Comparison of ENCODE assay signal across 9 cellular contexts in genomic region chr3:146747928-146748327, GRCh38.
DNase-seq lines count a peak whose midpoint lies in the region; ATAC-seq, FAIRE-seq and TF ChIP-seq lines count a peak whose summit lies in the region.
"Had no signal": no experiment of that assay in that cellular context is flagged by ENCODE, and none has a peak within 500 bp of the region (broad histone marks: within the 10 kb centered on the region; RNA-seq: fewer than 3 reads in every experiment).

No MANE protein-coding gene starts in this region.

- no peaks in the 10 kb centered on the region for H3K4me1 ChIP-seq in HCT116 (ENCODE audit: control insufficient read depth in 1 of 2, insufficient read depth in 2 of 2, low read length in 2 of 2)
- no peaks in the 10 kb centered on the region for H3K4me1 ChIP-seq in ascending aorta
- no peaks in the 10 kb centered on the region for H3K4me1 ChIP-seq in kidney (ENCODE audit: control insufficient read depth in 1 of 2, insufficient read depth in 1 of 2, low read depth in 1 of 2, low read length in 2 of 2)

- H3K27me3 ChIP-seq in HCT116 (ENCODE audit: insufficient read depth, low read length), result no peaks in the 10 kb centered on the region
- H3K27me3 ChIP-seq in ascending aorta, result no peaks in the 10 kb centered on the region

- no peak overlapping the region for H3K9ac ChIP-seq in HCT116 (ENCODE audit: low read length)
- no peak overlapping the region for H3K9ac ChIP-seq in kidney (ENCODE audit: low read length in 2 of 2)

- H3K36me3 ChIP-seq in HCT116 (ENCODE audit: control insufficient read depth in 1 of 2, insufficient read depth in 2 of 2, low read length in 2 of 2) (no peaks in the 10 kb centered on the region), ascending aorta (no peaks in the 10 kb centered on the region), kidney (ENCODE audit: control insufficient read depth in 1 of 2, insufficient read depth in 2 of 2, low read length in 2 of 2) (no peaks in the 10 kb centered on the region)

- RAD21 ChIA-PET in HCT116 (lab: Charles Lee; ENCODE audit: low non-redundant PET in 1 of 2, low total read pairs in 2 of 2, uncharacterized antibody in 2 of 2, unreplicated experiment in 2 of 2), result no interaction called here

- H3K27ac ChIP-seq in HCT116 (ENCODE audit: low read depth, low read length) (no peak overlapping the region), ascending aorta (no peak overlapping the region), kidney (ENCODE audit: low read depth in 2 of 2, low read length in 2 of 2) (no peak overlapping the region)

- CTCF ChIA-PET in HCT116 (lab: Charles Lee), result interaction anchor here (0.7 to 0.9 kb wide), 2 partner anchors 70 to 370 kb away, joined by 3 read pairs; no protein-coding TSS in a partner anchor

- no peak for FAIRE-seq in kidney (lab: Jason Lieb, UNC)

- peak; percentile 55 for TF ChIP-seq RAD21 in HCT116 (IDR thresholded peaks at IDR 0.05; ENCODE audit: low read depth)

- peak; percentile 18 to 32 (median 19); a peak in 2 of 6 replicates for TF ChIP-seq CTCF in HCT116 (IDR thresholded peaks at IDR 0.05 in 2 of 3, conservative IDR thresholded peaks at IDR 0.05 in 1 of 3; ENCODE audit: borderline replicate concordance in 1 of 3, insufficient read depth in 1 of 3, low read depth in 2 of 3, low read length in 2 of 3)
- peak in 2 of 3 experiments; percentile 20 to 33 for TF ChIP-seq CTCF in ascending aorta (IDR thresholded peaks at IDR 0.05)
- peak; percentile 6 for TF ChIP-seq CTCF in kidney (IDR thresholded peaks at IDR 0.05; ENCODE audit: borderline replicate concordance, extremely low read depth, insufficient read depth)

- no peaks in the 10 kb centered on the region for H3K79me2 ChIP-seq in HCT116 (ENCODE audit: insufficient read depth, low read length)

- H3K9me2 ChIP-seq in HCT116 (ENCODE audit: insufficient read depth), result no peaks in the 10 kb centered on the region

- H3K4me2 ChIP-seq in HCT116 (ENCODE audit: low read length), result no peak overlapping the region

- BruUV-seq in HCT116 (replicated peaks; lab: Mats Ljungman, UMichigan), result no TSS peak

- 0 out of 2 replicates have a peak, but pooled peaks have one; percentile 34 for ATAC-seq in HCT116
- no peak for ATAC-seq in GM18907 (IDR thresholded peaks at IDR 0.05; ENCODE audit: unreplicated experiment)
- no peak for ATAC-seq in GM21723 (IDR thresholded peaks at IDR 0.05; ENCODE audit: unreplicated experiment)
- ATAC-seq: activated naive CD4-positive, alpha-beta T cell treated with anti-CD3 and anti-CD28 coated beads, Interleukin-2, amount 50 U/mL, for 72 hours had no signal

- H4K20me1 ChIP-seq in HCT116 (ENCODE audit: insufficient read depth), result no peaks in the 10 kb centered on the region

- POLR2A ChIA-PET in HCT116 (lab: Charles Lee), result no interaction called here

- intact Hi-C loops in HCT116 (cut with micrococcal nuclease), result no loop called here
- intact Hi-C loops in ascending aorta (cut with DNase I), result no loop called here
- intact Hi-C loops in kidney (cut with DNase I), result no loop called here

- DNase-seq in AG08396 (ENCODE audit: low spot score) (peak; percentile 6), HCT116 (ENCODE audit: low read depth, low spot score) (peak; percentile 4), ascending aorta (ENCODE audit: low spot score in 2 of 2) (no peak), kidney (no peak)
- no peak for DNase-seq in stimulated activated CD8-positive, alpha-beta memory T cell treated with anti-CD3 and anti-CD28 coated beads, Interleukin-4, amount 100 ng/mL, for 48 hours
- no peak for DNase-seq in activated CD4-positive, CD25-positive, alpha-beta regulatory T cell treated with anti-CD3 and anti-CD28 coated beads, Interleukin-2, amount 50 U/mL, for 72 hours

- peak overlapping the region; percentile 24 for H2AFZ ChIP-seq in HCT116 (ENCODE audit: low read depth, low read length, poor library complexity, severe bottlenecking)

- TF ChIP-seq POLR2A in HCT116 (IDR thresholded peaks at IDR 0.05; ENCODE audit: borderline replicate concordance, extremely low read depth, insufficient read depth, insufficient read length), result no peak

- H3K9me3 ChIP-seq in HCT116 (ENCODE audit: control insufficient read depth in 1 of 2, insufficient read depth in 1 of 2, low read depth in 1 of 2, low read length in 2 of 2), result no peaks in the 10 kb centered on the region
- H3K9me3 ChIP-seq in ascending aorta, result no peaks in the 10 kb centered on the region
- H3K9me3 ChIP-seq in kidney (ENCODE audit: control insufficient read depth in 1 of 2, low read length in 2 of 2), result no peaks in the 10 kb centered on the region

- no peak overlapping the region for H3K4me3 ChIP-seq in HCT116 (replicated peaks in 1 of 2; ENCODE audit: low read depth in 1 of 2, low read length in 2 of 2)
- H3K4me3 ChIP-seq in ascending aorta, result no peak overlapping the region
- H3K4me3 ChIP-seq in kidney (ENCODE audit: low read length in 2 of 2), result no peak overlapping the region

TF ChIP-seq in HCT116, 20 proteins besides CTCF, POLR2A, EP300 and RAD21:
- TF ChIP-seq JUND (IDR thresholded peaks at IDR 0.05) (no peak), SIN3A (IDR thresholded peaks at IDR 0.05; ENCODE audit: low read depth) (no peak), EGR1 (IDR thresholded peaks at IDR 0.05; ENCODE audit: low read depth) (no peak), YY1 (IDR thresholded peaks at IDR 0.05; ENCODE audit: extremely low read depth, insufficient replicate concordance, low read depth, low read length) (no peak), FOSL1 (IDR thresholded peaks at IDR 0.05; ENCODE audit: low read depth) (no peak), POLR2AphosphoS5 (IDR thresholded peaks at IDR 0.05; ENCODE audit: low read depth, low read length) (no peak), ATF3 (IDR thresholded peaks at IDR 0.05) (no peak), EZH2phosphoT487 (IDR thresholded peaks at IDR 0.05; ENCODE audit: borderline replicate concordance) (no peak), ZNF274 (IDR thresholded peaks at IDR 0.05; ENCODE audit: low read depth, low read length) (no peak), ELF1 (IDR thresholded peaks at IDR 0.05; ENCODE audit: borderline replicate concordance, low read depth) (no peak), SRF (IDR thresholded peaks at IDR 0.05; ENCODE audit: low read depth) (no peak)
- TF ChIP-seq, protein P1, sequence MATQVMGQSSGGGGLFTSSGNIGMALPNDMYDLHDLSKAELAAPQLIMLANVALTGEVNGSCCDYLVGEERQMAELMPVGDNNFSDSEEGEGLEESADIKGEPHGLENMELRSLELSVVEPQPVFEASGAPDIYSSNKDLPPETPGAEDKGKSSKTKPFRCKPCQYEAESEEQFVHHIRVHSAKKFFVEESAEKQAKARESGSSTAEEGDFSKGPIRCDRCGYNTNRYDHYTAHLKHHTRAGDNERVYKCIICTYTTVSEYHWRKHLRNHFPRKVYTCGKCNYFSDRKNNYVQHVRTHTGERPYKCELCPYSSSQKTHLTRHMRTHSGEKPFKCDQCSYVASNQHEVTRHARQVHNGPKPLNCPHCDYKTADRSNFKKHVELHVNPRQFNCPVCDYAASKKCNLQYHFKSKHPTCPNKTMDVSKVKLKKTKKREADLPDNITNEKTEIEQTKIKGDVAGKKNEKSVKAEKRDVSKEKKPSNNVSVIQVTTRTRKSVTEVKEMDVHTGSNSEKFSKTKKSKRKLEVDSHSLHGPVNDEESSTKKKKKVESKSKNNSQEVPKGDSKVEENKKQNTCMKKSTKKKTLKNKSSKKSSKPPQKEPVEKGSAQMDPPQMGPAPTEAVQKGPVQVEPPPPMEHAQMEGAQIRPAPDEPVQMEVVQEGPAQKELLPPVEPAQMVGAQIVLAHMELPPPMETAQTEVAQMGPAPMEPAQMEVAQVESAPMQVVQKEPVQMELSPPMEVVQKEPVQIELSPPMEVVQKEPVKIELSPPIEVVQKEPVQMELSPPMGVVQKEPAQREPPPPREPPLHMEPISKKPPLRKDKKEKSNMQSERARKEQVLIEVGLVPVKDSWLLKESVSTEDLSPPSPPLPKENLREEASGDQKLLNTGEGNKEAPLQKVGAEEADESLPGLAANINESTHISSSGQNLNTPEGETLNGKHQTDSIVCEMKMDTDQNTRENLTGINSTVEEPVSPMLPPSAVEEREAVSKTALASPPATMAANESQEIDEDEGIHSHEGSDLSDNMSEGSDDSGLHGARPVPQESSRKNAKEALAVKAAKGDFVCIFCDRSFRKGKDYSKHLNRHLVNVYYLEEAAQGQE (IDR thresholded peaks at IDR 0.05; ENCODE audit: low read depth), result no peak

Comparison
In these comparisons a context has a peak if more than half of its experiments do, and no peak if none do; other contexts are left out.
1. DNase-seq: peak in AG08396 (single experiment) and HCT116 (single experiment); none in ascending aorta (0 of 2), kidney (single experiment), stimulated activated CD8-positive, alpha-beta memory T cell treated with anti-CD3 and anti-CD28 coated beads, Interleukin-4, amount 100 ng/mL, for 48 hours (single experiment) and activated CD4-positive, CD25-positive, alpha-beta regulatory T cell treated with anti-CD3 and anti-CD28 coated beads, Interleukin-2, amount 50 U/mL, for 72 hours (single experiment).
2. Peak in every context shown above with its lines, with median percentiles within 50 percentile points of each other: CTCF ChIP-seq.